In the genomic region with DNA sequence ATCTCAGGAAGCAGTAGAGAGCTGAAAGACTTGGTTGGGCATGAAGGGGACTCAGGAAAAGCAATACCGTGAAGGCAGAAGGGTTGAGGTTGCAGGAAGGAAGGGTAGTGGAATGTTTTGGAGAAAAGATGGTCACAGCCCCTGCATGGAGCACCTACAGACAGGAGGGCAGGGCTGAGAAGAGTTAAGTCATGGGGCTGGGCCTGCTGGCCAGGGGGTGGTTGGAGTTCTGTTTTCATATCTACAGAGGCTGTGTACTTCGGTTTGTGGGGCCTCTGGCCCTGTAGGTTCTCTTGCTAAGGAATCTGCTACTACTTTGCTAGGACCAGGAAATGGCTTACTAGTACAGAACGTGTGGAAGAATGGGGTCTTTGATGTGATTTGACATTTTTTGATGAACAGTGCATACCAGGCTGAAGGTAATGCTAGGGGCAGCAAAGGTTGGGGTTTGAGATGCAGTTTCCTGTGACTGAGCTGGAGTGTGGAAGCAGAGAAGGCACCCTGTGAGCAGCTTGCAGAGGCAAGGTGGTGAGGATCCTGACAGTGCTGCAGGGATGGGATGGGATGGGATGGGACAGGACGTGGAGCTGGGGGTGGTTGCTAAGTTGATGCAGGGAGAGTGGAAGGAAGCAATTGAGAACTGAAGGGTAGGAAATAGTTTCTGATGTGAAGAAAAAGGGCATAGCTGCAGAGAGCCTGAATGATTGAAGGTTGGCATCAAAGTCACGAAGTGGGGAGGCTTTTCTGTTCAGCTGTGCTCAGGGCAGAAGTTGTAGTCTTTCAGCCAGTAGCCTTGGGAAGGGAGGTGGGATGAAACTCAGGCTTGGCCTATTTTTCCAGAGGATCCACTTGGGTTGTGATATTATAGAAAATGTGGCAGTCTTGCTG, we compare ENCODE assay signal across 2 cellular contexts.
TF ChIP-seq lines count a peak whose summit lies in the region.

No MANE protein-coding gene starts in this region.

TF ChIP-seq in HepG2, 621 proteins besides CTCF, POLR2A, EP300 and RAD21:
- no peak for TF ChIP-seq ZNF124 (CRISPR knock-in tag; IDR thresholded peaks at IDR 0.05)
- TF ChIP-seq POLR2G (IDR thresholded peaks at IDR 0.05; ENCODE audit: low read depth, low read length): peak; percentile 65
- no peak for TF ChIP-seq MZF1 (CRISPR knock-in tag; IDR thresholded peaks at IDR 0.05; ENCODE audit: borderline replicate concordance)
- TF ChIP-seq HMG20A (CRISPR knock-in tag; IDR thresholded peaks at IDR 0.05; ENCODE audit: borderline replicate concordance): no peak
- peak; percentile 58; the same call in 1 of the 2 replicates for TF ChIP-seq SSRP1 (CRISPR knock-in tag; IDR thresholded peaks at IDR 0.05)
- TF ChIP-seq ZC3H13 (CRISPR knock-in tag; IDR thresholded peaks at IDR 0.05): peak; percentile 12; the same call in 1 of the 2 replicates
- 0 out of 2 replicates have a peak, but pooled peaks have one; percentile 57 for TF ChIP-seq PAF1 (CRISPR knock-in tag; IDR thresholded peaks at IDR 0.05)
- TF ChIP-seq ZKSCAN8 (CRISPR knock-in tag; IDR thresholded peaks at IDR 0.05; ENCODE audit: borderline replicate concordance): no peak
TF ChIP-seq in HepG2: peak in this region for 4.

TF ChIP-seq in PFSK-1, 5 proteins besides CTCF, POLR2A, EP300 and RAD21:
- TF ChIP-seq REST (IDR thresholded peaks at IDR 0.05; ENCODE audit: insufficient read depth in 1 of 2, low read depth in 2 of 2, low read length in 2 of 2) (no peak), POLR2AphosphoS5 (IDR thresholded peaks at IDR 0.05; ENCODE audit: low read depth, low read length) (peak; percentile 76; the same call in 1 of the 2 replicates), SIN3A (IDR thresholded peaks at IDR 0.05; ENCODE audit: borderline replicate concordance, insufficient read depth, low read length) (no peak), FOXP2 (optimal IDR thresholded peaks at IDR 0.05; ENCODE audit: borderline replicate concordance, extremely low read depth, extremely low read length, insufficient read depth) (no peak), TAF1 (IDR thresholded peaks at IDR 0.05; ENCODE audit: borderline replicate concordance, insufficient read depth, low read length) (no peak)
